ENCODE assay signal across 2 cellular contexts in the genomic region with DNA sequence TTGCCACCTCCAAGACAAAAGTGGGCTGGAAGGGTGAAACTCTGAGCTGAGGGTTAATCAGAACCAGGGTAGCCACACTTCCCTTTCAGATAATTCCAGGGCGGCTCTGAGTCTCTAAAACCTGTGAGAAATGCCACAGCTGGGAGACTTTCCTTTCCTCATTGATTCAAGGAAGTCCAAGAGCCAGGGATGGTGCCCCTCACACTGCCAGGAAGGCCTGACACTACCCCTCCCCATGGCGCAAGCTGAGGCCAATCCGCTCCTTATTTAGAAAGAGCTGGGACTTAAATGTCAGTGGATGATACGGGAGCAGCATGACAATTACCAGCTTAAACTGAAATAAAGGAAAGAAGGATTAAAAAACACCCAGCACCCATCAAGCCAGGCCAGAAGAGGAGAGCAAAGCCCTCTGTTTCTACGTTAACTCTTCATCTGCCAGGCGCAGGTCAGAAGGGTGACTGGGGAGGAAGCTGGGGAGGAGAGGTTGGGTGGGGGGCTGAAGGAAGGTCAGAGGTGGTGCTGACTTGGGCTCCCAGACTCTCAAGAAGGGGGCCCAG.
TF ChIP-seq lines count a peak whose summit lies in the region.

No MANE protein-coding gene starts in this region.

TF ChIP-seq in GM23338, 12 proteins besides CTCF, POLR2A, EP300 and RAD21 (continued from another document):
- TF ChIP-seq, protein P1, sequence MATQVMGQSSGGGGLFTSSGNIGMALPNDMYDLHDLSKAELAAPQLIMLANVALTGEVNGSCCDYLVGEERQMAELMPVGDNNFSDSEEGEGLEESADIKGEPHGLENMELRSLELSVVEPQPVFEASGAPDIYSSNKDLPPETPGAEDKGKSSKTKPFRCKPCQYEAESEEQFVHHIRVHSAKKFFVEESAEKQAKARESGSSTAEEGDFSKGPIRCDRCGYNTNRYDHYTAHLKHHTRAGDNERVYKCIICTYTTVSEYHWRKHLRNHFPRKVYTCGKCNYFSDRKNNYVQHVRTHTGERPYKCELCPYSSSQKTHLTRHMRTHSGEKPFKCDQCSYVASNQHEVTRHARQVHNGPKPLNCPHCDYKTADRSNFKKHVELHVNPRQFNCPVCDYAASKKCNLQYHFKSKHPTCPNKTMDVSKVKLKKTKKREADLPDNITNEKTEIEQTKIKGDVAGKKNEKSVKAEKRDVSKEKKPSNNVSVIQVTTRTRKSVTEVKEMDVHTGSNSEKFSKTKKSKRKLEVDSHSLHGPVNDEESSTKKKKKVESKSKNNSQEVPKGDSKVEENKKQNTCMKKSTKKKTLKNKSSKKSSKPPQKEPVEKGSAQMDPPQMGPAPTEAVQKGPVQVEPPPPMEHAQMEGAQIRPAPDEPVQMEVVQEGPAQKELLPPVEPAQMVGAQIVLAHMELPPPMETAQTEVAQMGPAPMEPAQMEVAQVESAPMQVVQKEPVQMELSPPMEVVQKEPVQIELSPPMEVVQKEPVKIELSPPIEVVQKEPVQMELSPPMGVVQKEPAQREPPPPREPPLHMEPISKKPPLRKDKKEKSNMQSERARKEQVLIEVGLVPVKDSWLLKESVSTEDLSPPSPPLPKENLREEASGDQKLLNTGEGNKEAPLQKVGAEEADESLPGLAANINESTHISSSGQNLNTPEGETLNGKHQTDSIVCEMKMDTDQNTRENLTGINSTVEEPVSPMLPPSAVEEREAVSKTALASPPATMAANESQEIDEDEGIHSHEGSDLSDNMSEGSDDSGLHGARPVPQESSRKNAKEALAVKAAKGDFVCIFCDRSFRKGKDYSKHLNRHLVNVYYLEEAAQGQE (IDR thresholded peaks at IDR 0.05; ENCODE audit: unreplicated experiment) = no peak
- TF ChIP-seq JUNB (IDR thresholded peaks at IDR 0.05; ENCODE audit: unreplicated experiment) = no peak
- TF ChIP-seq EZH2 (IDR thresholded peaks at IDR 0.05; ENCODE audit: low read depth, unreplicated experiment) = no peak
- no peak for TF ChIP-seq EZH2phosphoT487 (IDR thresholded peaks at IDR 0.05; ENCODE audit: unreplicated experiment)
- TF ChIP-seq NANOG (IDR thresholded peaks at IDR 0.05; ENCODE audit: borderline replicate concordance) = no peak

TF ChIP-seq in WTC11, 78 proteins besides CTCF, POLR2A, EP300 and RAD21 (continued from another document):
- TF ChIP-seq, protein P2, sequence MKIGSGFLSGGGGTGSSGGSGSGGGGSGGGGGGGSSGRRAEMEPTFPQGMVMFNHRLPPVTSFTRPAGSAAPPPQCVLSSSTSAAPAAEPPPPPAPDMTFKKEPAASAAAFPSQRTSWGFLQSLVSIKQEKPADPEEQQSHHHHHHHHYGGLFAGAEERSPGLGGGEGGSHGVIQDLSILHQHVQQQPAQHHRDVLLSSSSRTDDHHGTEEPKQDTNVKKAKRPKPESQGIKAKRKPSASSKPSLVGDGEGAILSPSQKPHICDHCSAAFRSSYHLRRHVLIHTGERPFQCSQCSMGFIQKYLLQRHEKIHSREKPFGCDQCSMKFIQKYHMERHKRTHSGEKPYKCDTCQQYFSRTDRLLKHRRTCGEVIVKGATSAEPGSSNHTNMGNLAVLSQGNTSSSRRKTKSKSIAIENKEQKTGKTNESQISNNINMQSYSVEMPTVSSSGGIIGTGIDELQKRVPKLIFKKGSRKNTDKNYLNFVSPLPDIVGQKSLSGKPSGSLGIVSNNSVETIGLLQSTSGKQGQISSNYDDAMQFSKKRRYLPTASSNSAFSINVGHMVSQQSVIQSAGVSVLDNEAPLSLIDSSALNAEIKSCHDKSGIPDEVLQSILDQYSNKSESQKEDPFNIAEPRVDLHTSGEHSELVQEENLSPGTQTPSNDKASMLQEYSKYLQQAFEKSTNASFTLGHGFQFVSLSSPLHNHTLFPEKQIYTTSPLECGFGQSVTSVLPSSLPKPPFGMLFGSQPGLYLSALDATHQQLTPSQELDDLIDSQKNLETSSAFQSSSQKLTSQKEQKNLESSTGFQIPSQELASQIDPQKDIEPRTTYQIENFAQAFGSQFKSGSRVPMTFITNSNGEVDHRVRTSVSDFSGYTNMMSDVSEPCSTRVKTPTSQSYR (CRISPR knock-in tag; IDR thresholded peaks at IDR 0.05) = no peak
- TF ChIP-seq, protein P3, sequence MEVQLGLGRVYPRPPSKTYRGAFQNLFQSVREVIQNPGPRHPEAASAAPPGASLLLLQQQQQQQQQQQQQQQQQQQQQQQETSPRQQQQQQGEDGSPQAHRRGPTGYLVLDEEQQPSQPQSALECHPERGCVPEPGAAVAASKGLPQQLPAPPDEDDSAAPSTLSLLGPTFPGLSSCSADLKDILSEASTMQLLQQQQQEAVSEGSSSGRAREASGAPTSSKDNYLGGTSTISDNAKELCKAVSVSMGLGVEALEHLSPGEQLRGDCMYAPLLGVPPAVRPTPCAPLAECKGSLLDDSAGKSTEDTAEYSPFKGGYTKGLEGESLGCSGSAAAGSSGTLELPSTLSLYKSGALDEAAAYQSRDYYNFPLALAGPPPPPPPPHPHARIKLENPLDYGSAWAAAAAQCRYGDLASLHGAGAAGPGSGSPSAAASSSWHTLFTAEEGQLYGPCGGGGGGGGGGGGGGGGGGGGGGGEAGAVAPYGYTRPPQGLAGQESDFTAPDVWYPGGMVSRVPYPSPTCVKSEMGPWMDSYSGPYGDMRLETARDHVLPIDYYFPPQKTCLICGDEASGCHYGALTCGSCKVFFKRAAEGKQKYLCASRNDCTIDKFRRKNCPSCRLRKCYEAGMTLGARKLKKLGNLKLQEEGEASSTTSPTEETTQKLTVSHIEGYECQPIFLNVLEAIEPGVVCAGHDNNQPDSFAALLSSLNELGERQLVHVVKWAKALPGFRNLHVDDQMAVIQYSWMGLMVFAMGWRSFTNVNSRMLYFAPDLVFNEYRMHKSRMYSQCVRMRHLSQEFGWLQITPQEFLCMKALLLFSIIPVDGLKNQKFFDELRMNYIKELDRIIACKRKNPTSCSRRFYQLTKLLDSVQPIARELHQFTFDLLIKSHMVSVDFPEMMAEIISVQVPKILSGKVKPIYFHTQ (CRISPR knock-in tag; IDR thresholded peaks at IDR 0.05) = no peak
- TF ChIP-seq NFE2L1 (CRISPR knock-in tag; IDR thresholded peaks at IDR 0.05) (no peak), GABPB1 (CRISPR knock-in tag; IDR thresholded peaks at IDR 0.05) (no peak), TP53 (CRISPR knock-in tag; IDR thresholded peaks at IDR 0.05) (no peak), CREM (CRISPR knock-in tag; IDR thresholded peaks at IDR 0.05) (no peak), JAZF1 (CRISPR knock-in tag; IDR thresholded peaks at IDR 0.05) (no peak), IRF2 (CRISPR knock-in tag; IDR thresholded peaks at IDR 0.05; ENCODE audit: borderline replicate concordance, low read depth) (no peak), ATF1 (CRISPR knock-in tag; IDR thresholded peaks at IDR 0.05) (no peak), KAT7 (CRISPR knock-in tag; IDR thresholded peaks at IDR 0.05; ENCODE audit: borderline replicate concordance) (no peak), NFYB (CRISPR knock-in tag; conservative IDR thresholded peaks at IDR 0.05; ENCODE audit: low read depth) (no peak), GTF2I (CRISPR knock-in tag; conservative IDR thresholded peaks at IDR 0.05) (no peak)
- TF ChIP-seq, protein P4, sequence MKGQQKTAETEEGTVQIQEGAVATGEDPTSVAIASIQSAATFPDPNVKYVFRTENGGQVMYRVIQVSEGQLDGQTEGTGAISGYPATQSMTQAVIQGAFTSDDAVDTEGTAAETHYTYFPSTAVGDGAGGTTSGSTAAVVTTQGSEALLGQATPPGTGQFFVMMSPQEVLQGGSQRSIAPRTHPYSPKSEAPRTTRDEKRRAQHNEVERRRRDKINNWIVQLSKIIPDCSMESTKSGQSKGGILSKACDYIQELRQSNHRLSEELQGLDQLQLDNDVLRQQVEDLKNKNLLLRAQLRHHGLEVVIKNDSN (CRISPR knock-in tag; IDR thresholded peaks at IDR 0.05) = no peak
- TF ChIP-seq, protein P5, sequence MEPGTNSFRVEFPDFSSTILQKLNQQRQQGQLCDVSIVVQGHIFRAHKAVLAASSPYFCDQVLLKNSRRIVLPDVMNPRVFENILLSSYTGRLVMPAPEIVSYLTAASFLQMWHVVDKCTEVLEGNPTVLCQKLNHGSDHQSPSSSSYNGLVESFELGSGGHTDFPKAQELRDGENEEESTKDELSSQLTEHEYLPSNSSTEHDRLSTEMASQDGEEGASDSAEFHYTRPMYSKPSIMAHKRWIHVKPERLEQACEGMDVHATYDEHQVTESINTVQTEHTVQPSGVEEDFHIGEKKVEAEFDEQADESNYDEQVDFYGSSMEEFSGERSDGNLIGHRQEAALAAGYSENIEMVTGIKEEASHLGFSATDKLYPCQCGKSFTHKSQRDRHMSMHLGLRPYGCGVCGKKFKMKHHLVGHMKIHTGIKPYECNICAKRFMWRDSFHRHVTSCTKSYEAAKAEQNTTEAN (CRISPR knock-in tag; IDR thresholded peaks at IDR 0.05) = no peak
- TF ChIP-seq, protein P6, sequence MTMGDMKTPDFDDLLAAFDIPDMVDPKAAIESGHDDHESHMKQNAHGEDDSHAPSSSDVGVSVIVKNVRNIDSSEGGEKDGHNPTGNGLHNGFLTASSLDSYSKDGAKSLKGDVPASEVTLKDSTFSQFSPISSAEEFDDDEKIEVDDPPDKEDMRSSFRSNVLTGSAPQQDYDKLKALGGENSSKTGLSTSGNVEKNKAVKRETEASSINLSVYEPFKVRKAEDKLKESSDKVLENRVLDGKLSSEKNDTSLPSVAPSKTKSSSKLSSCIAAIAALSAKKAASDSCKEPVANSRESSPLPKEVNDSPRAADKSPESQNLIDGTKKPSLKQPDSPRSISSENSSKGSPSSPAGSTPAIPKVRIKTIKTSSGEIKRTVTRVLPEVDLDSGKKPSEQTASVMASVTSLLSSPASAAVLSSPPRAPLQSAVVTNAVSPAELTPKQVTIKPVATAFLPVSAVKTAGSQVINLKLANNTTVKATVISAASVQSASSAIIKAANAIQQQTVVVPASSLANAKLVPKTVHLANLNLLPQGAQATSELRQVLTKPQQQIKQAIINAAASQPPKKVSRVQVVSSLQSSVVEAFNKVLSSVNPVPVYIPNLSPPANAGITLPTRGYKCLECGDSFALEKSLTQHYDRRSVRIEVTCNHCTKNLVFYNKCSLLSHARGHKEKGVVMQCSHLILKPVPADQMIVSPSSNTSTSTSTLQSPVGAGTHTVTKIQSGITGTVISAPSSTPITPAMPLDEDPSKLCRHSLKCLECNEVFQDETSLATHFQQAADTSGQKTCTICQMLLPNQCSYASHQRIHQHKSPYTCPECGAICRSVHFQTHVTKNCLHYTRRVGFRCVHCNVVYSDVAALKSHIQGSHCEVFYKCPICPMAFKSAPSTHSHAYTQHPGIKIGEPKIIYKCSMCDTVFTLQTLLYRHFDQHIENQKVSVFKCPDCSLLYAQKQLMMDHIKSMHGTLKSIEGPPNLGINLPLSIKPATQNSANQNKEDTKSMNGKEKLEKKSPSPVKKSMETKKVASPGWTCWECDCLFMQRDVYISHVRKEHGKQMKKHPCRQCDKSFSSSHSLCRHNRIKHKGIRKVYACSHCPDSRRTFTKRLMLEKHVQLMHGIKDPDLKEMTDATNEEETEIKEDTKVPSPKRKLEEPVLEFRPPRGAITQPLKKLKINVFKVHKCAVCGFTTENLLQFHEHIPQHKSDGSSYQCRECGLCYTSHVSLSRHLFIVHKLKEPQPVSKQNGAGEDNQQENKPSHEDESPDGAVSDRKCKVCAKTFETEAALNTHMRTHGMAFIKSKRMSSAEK (CRISPR knock-in tag; IDR thresholded peaks at IDR 0.05; ENCODE audit: borderline replicate concordance) = no peak
